ENCODE assay signal across 8 cellular contexts in the genomic region with DNA sequence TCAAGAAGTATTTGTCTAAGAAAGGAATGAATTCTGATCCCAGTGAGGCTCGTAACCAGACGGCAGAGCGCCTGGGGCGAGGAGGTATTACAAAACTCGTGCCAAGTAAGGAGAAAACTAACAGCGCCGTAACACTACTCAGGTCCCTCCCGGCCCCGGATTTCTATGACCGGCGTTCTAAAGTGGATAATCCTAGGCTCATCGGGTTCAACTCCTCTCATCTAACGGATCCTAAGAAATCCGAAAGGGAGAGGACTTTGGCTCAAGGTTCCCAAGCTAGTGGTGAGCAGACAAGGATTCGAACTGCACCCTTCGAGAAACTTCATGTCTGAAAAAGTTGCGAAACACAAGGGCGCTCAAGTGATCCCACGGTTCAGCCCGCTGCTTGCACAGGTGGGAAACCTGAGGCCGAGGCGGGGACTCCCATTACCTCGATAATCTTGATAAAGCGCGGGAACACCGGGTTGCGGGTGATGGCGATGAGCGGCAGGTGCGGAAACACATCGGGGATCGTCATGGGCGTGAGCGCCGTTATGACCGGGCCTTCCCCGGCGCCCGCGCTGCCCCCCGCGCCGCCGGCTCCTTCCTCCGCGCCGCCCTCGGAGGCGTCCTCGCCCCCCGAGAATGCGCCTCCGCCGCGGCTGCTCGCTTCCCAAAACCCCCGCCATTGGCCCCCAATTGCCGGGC. TPM values are rescaled to one million over a fixed set of nuclear protein-coding genes. Genes with fewer than 3 reads are reported as not detected.
DNase-seq lines count a peak whose midpoint lies in the region; ATAC-seq and TF ChIP-seq lines count a peak whose summit lies in the region.

No MANE protein-coding gene starts in this region.

- H3K27ac Mint-ChIP-seq in WTC11 = peak overlapping the region; percentile 89

- H3K4me3 ChIP-seq in fibroblast of pulmonary artery (replicated peaks; ENCODE audit: low read depth, low read length) (peak overlapping the region; percentile 95), parathyroid adenoma (ENCODE audit: low read depth, low read length) (peak overlapping the region; percentile 90)

- H3K9me3 Mint-ChIP-seq in WTC11 = no peaks in the 10 kb centered on the region

- peaks cover 33% of the 10 kb centered on the region for H3K79me2 ChIP-seq in parathyroid adenoma

- no peaks in the 10 kb centered on the region for H3K27me3 ChIP-seq in parathyroid adenoma (ENCODE audit: control insufficient read depth, insufficient read depth, low read length)

- H3K4me3 Mint-ChIP-seq in WTC11 = peak overlapping the region; percentile 97

- peak overlapping the region; percentile 77 for H3K9ac ChIP-seq in parathyroid adenoma

- H2AFZ ChIP-seq in parathyroid adenoma = peak overlapping the region; percentile 88

- ATAC-seq in HG03064 (IDR thresholded peaks at IDR 0.05; ENCODE audit: low read depth, unreplicated experiment) (peak; percentile 2), WTC11 (no peak)

- no peak for TF ChIP-seq CTCF in WTC11 (IDR thresholded peaks at IDR 0.05)
- no peak for TF ChIP-seq CTCF in fibroblast of pulmonary artery (IDR thresholded peaks at IDR 0.05; ENCODE audit: low read length, missing control alignments)
- TF ChIP-seq CTCF in parathyroid adenoma (IDR thresholded peaks at IDR 0.05) = no peak

- intact Hi-C loops in posterior cingulate gyrus (cut with DNase I) = no loop called here

- H3K27me3 Mint-ChIP-seq in WTC11 (ENCODE audit: low read depth) = no peaks in the 10 kb centered on the region

- H3K27ac ChIP-seq in parathyroid adenoma = peak overlapping the region; percentile 84

- POLR2A ChIA-PET in WTC11 (lab: Charles Lee) = interaction anchor here (0.6 to 1.8 kb wide), 8 partner anchors 15 to 235 kb away, joined by 3 to 14 read pairs (median 4); a partner anchor contains a TSS

- H3K4me2 ChIP-seq in parathyroid adenoma (ENCODE audit: low read length) = peak overlapping the region; percentile 92

- H3K9me3 ChIP-seq in parathyroid adenoma (ENCODE audit: control insufficient read depth, low read length) = no peaks in the 10 kb centered on the region

- CTCF ChIA-PET in WTC11 (lab: Charles Lee) = interaction anchor here (1.0 to 3.4 kb wide), 8 partner anchors 14 to 184 kb away, joined by 3 to 27 read pairs (median 4); a partner anchor contains a TSS

- H3K4me1 ChIP-seq in parathyroid adenoma = peaks cover 7% of the 10 kb centered on the region

- peak; percentile 1 for DNase-seq in GF-D8 (lab: John Stamatoyannopoulos, UW)
- DNase-seq in WTC11 (ENCODE audit: low spot score) = no peak
- DNase-seq in fibroblast of pulmonary artery (ENCODE audit: low read depth) = no peak
- no peak for DNase-seq in kidney glomerular epithelial cell (lab: John Stamatoyannopoulos, UW)
- no peak for DNase-seq in activated effector memory CD4-positive, alpha-beta T cell treated with Interleukin-2 at 50 U/mL for 16 hours
- DNase-seq in posterior cingulate gyrus = no peak

- H3K36me3 Mint-ChIP-seq in WTC11 = peaks cover 14% of the 10 kb centered on the region

- H3K4me1 Mint-ChIP-seq in WTC11 = peaks cover 16% of the 10 kb centered on the region

- no peaks in the 10 kb centered on the region for H3K36me3 ChIP-seq in parathyroid adenoma (ENCODE audit: control insufficient read depth, insufficient read depth, low read length)

TF ChIP-seq in WTC11, 78 proteins besides CTCF, POLR2A, EP300 and RAD21:
- TF ChIP-seq GTF2I (CRISPR knock-in tag; conservative IDR thresholded peaks at IDR 0.05) = no peak
- TF ChIP-seq, protein P1, sequence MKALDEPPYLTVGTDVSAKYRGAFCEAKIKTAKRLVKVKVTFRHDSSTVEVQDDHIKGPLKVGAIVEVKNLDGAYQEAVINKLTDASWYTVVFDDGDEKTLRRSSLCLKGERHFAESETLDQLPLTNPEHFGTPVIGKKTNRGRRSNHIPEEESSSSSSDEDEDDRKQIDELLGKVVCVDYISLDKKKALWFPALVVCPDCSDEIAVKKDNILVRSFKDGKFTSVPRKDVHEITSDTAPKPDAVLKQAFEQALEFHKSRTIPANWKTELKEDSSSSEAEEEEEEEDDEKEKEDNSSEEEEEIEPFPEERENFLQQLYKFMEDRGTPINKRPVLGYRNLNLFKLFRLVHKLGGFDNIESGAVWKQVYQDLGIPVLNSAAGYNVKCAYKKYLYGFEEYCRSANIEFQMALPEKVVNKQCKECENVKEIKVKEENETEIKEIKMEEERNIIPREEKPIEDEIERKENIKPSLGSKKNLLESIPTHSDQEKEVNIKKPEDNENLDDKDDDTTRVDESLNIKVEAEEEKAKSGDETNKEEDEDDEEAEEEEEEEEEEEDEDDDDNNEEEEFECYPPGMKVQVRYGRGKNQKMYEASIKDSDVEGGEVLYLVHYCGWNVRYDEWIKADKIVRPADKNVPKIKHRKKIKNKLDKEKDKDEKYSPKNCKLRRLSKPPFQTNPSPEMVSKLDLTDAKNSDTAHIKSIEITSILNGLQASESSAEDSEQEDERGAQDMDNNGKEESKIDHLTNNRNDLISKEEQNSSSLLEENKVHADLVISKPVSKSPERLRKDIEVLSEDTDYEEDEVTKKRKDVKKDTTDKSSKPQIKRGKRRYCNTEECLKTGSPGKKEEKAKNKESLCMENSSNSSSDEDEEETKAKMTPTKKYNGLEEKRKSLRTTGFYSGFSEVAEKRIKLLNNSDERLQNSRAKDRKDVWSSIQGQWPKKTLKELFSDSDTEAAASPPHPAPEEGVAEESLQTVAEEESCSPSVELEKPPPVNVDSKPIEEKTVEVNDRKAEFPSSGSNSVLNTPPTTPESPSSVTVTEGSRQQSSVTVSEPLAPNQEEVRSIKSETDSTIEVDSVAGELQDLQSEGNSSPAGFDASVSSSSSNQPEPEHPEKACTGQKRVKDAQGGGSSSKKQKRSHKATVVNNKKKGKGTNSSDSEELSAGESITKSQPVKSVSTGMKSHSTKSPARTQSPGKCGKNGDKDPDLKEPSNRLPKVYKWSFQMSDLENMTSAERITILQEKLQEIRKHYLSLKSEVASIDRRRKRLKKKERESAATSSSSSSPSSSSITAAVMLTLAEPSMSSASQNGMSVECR (CRISPR knock-in tag; IDR thresholded peaks at IDR 0.05; ENCODE audit: borderline replicate concordance) = 0 out of 2 replicates have a peak, but pooled peaks have one; percentile 9

RNA-seq across cellular contexts. Expression of a gene that starts 0.5 kb away (rescaled TPM):
- 171 to 186 TPM (median 180 TPM) in 3 replicates for total RNA-seq in WTC11 (2021)

RNA-seq across cellular contexts. Expression of a gene that starts 1.0 kb away (rescaled TPM):
- 0.50 TPM in 1 of 3 replicates, not detected in the others for total RNA-seq in WTC11 (2021)

RNA-seq across cellular contexts. Expression of a gene that starts 29.3 kb away (rescaled TPM):
- total RNA-seq in WTC11 (2021) = 1,080 to 1,240 TPM (median 1,178 TPM) in 3 replicates

RNA-seq across cellular contexts. Expression of a gene that starts 38.6 kb away (rescaled TPM):
- 11.8 to 19.1 TPM (median 15.5 TPM) in 3 replicates for total RNA-seq in WTC11 (2021)

RNA-seq across cellular contexts. Expression of a gene that starts 39.1 kb away (rescaled TPM):
- 30.0 to 32.8 TPM (median 32.5 TPM) in 3 replicates for total RNA-seq in WTC11 (2021)
